Comparison of ENCODE assay signal across 8 cellular contexts in the genomic region with DNA sequence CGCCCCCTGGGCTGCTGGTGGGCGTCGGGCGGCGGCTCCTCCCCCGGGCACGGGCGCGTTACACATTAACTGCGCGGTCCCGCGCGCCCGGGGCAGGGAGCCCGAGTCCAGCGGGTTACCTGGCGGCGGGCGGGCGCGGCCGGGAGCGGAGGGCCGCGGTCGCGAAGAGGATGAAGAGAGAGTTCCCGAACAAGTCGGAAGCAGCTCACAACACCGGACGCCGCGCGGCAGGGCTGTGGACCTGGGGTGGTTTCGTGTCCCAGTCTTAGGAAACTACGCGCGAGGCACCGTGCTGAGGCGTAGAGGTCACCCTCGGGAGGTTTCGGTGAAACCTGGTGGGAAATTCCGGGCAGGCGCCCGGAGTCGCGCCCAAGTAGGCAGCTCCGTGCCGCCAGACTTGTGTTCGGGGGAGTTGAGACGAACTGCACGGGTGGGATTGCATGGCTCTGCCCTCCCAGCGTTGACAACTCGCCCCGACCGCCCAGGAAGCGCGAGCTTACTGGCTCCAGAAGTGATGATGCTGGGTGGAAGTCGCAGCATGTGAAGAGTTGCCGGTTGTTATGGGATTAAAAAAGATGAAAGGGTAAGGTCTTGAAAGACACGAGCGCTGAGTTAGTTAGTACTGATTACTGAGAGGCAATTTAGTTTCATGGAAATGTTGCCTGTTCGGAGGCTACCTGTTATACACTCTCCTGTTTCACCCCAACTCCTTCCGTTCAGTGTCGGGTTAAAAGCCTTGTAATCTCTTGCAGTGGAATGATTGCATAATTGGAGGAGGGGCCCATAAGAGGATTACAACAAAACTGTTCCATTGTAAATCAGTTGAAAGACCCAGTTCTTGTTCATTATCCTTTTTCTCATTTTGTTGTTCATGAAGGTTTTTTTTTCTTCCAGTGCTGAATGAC. TPM values are rescaled to one million over a fixed set of nuclear protein-coding genes. Genes with fewer than 3 reads are reported as not detected.
DNase-seq lines count a peak whose midpoint lies in the region; ATAC-seq and TF ChIP-seq lines count a peak whose summit lies in the region.

No MANE protein-coding gene starts in this region.

- no peak overlapping the region for H4K8ac ChIP-seq in neuronal stem cell (ENCODE audit: low read depth, low read length)

- H3K4me3 ChIP-seq in Jurkat, Clone E6-1 (ENCODE audit: low read length) = peak overlapping the region; percentile 79
- H3K4me3 ChIP-seq in neuronal stem cell (ENCODE audit: low read length in 2 of 2) = peak overlapping the region; percentile 85 to 89

- H3K79me1 ChIP-seq in neuronal stem cell (ENCODE audit: low read depth, low read length) = no peaks in the 10 kb centered on the region

- ATAC-seq in GM21723 (IDR thresholded peaks at IDR 0.05; ENCODE audit: unreplicated experiment) = peak; percentile 50

- peak overlapping the region; percentile 84 for H2BK12ac ChIP-seq in neuronal stem cell (ENCODE audit: low read length)

- H3K18ac ChIP-seq in neuronal stem cell (ENCODE audit: low read length) = peak overlapping the region; percentile 97

- H3K4me2 ChIP-seq in neuronal stem cell (ENCODE audit: insufficient read depth, low read length, poor library complexity, severe bottlenecking) = peak overlapping the region; percentile 61

- peak overlapping the region; percentile 90 for H3K9ac ChIP-seq in neuronal stem cell (ENCODE audit: low read depth, low read length, poor library complexity)

- no peak overlapping the region for H3K4ac ChIP-seq in neuronal stem cell (ENCODE audit: low read length)

- H2BK5ac ChIP-seq in neuronal stem cell (ENCODE audit: low read length) = peak overlapping the region; percentile 6

- no peak overlapping the region for H4K91ac ChIP-seq in neuronal stem cell (ENCODE audit: low read depth, low read length, poor library complexity)

- WGBS in neuronal stem cell (ENCODE audit: extremely low coverage in 2 of 2, insufficient read length in 2 of 2, insufficient replicate concordance in 1 of 2), 2 donors = no CpG with 5 or more reads among the region's 66 CpGs

- H3K36me3 ChIP-seq in neuronal stem cell (replicated peaks in 1 of 2; ENCODE audit: control insufficient read depth in 2 of 2, insufficient read depth in 2 of 2, low read length in 2 of 2) = no peaks in the 10 kb centered on the region

- peak; percentile 59; the same call in 1 of the 2 replicates for TF ChIP-seq POLR2A in Raji (IDR thresholded peaks at IDR 0.05; ENCODE audit: insufficient read depth, low read depth, low read length)

- H2AK5ac ChIP-seq in neuronal stem cell (ENCODE audit: low read depth, low read length) = no peak overlapping the region

- no peaks in the 10 kb centered on the region for H3K9me3 ChIP-seq in neuronal stem cell (replicated peaks in 1 of 2; ENCODE audit: control insufficient read depth in 2 of 2, insufficient read depth in 1 of 2, low read depth in 1 of 2, low read length in 2 of 2)

- no peak overlapping the region for H2BK120ac ChIP-seq in neuronal stem cell (ENCODE audit: low read depth, low read length)

- H3K23ac ChIP-seq in neuronal stem cell (ENCODE audit: low read depth, low read length, poor library complexity) = peak overlapping the region; percentile 99

- H2BK15ac ChIP-seq in neuronal stem cell (ENCODE audit: low read length) = no peak overlapping the region

- H3K14ac ChIP-seq in neuronal stem cell (ENCODE audit: low read length) = no peak overlapping the region

- peak; percentile 69 for DNase-seq in DMS53 treated with DMSO at 0.1 percent for 48 hours (lab: John Stamatoyannopoulos, UW; ENCODE audit: unreplicated experiment)
- peak; percentile 78 for DNase-seq in Jurkat, Clone E6-1 (ENCODE audit: low read depth, low spot score)
- peak; percentile 65 for DNase-seq in activated gamma-delta T cell (lab: John Stamatoyannopoulos, UW)
- peak; percentile 45 for DNase-seq in germinal center (ENCODE audit: low spot score)
- DNase-seq in neuronal stem cell (ENCODE audit: low spot score) = peak; percentile 64
- peak; percentile 52 for DNase-seq in superior temporal gyrus (ENCODE audit: extremely low spot score)

- peaks cover 0 to 28% (median 3%) of the 10 kb centered on the region in 3 experiments for H3K27me3 ChIP-seq in neuronal stem cell (ENCODE audit: control insufficient read depth in 3 of 3, insufficient read depth in 3 of 3, low read depth in 1 of 3, low read length in 3 of 3)

- peaks cover 2 to 7% of the 10 kb centered on the region in 2 donors for H3K4me1 ChIP-seq in neuronal stem cell (ENCODE audit: control insufficient read depth in 2 of 2, insufficient read depth in 1 of 2, low read depth in 1 of 2, low read length in 2 of 2)

- H3K27ac ChIP-seq in neuronal stem cell (replicated peaks; ENCODE audit: low read length) = peak overlapping the region; percentile 91

- H2AFZ ChIP-seq in neuronal stem cell (ENCODE audit: low read length) = peak overlapping the region; percentile 97

RNA-seq across cellular contexts. Expression of gene RAB3IP, which starts 0.9 kb away (rescaled TPM):
- polyA plus RNA-seq in Jurkat, Clone E6-1 (2012; ENCODE audit: insufficient read depth, insufficient read length) = 36.5 TPM
- 23.3 TPM for polyA plus RNA-seq in neuronal stem cell (2013, experiment 1 of 2)
- polyA plus RNA-seq in neuronal stem cell (2013, experiment 2 of 2) = 24.5 TPM

RNA-seq across cellular contexts. Expression of gene BEST3, which starts 40.4 kb away (rescaled TPM):
- not detected for polyA plus RNA-seq in Jurkat, Clone E6-1 (2012; ENCODE audit: insufficient read depth, insufficient read length)
- polyA plus RNA-seq in neuronal stem cell (2013, experiment 1 of 2) = not detected
- 0.01 TPM for polyA plus RNA-seq in neuronal stem cell (2013, experiment 2 of 2)

Comparison
In these comparisons a context has a peak if more than half of its experiments do, and no peak if none do; other contexts are left out.
1. Peak in every context shown above with its lines: DNase-seq, ATAC-seq, H3K4me3 ChIP-seq and H3K27ac ChIP-seq.